ENCODE assay signal across 11 cellular contexts in genomic region chr6:100202417-100203194, GRCh38.
DNase-seq lines count a peak whose midpoint lies in the region; ATAC-seq, FAIRE-seq and TF ChIP-seq lines count a peak whose summit lies in the region.
"Had no signal": no experiment of that assay in that cellular context is flagged by ENCODE, and none has a peak within 500 bp of the region (broad histone marks: within the 10 kb centered on the region; RNA-seq: fewer than 3 reads in every experiment).

No MANE protein-coding gene starts in this region.

- H3K9me3 ChIP-seq in endothelial cell of umbilical vein (replicated peaks; ENCODE audit: control insufficient read depth, insufficient read depth, low read length) = no peaks in the 10 kb centered on the region

- H2AFZ ChIP-seq in endothelial cell of umbilical vein (ENCODE audit: low read depth, low read length) = peak overlapping the region; percentile 33

- CTCF ChIA-PET in endothelial cell of umbilical vein (lab: Charles Lee) = interaction anchor here (1.2 kb wide), 2 partner anchors 9 to 29 kb away, joined by 3 read pairs; no protein-coding TSS in a partner anchor

- intact Hi-C loops in endothelial cell of umbilical vein (cut with micrococcal nuclease) = no loop called here

- H4K20me1 ChIP-seq in endothelial cell of umbilical vein (replicated peaks; ENCODE audit: control insufficient read depth, extremely low read depth, insufficient read depth, low read length) = no peaks in the 10 kb centered on the region

- H3K4me1 ChIP-seq in endothelial cell of umbilical vein (ENCODE audit: control insufficient read depth, extremely low read depth, insufficient read depth, low read length) = peaks cover 2% of the 10 kb centered on the region

- H3K27ac ChIP-seq in endothelial cell of umbilical vein (ENCODE audit: insufficient read depth, low read depth, low read length) = no peak overlapping the region

- no peak for TF ChIP-seq POLR2A in endothelial cell of umbilical vein (IDR thresholded peaks at IDR 0.05; ENCODE audit: low read depth, low read length)

- no peaks in the 10 kb centered on the region for H3K36me3 ChIP-seq in endothelial cell of umbilical vein (ENCODE audit: control insufficient read depth in 2 of 2, extremely low read depth in 1 of 2, insufficient read depth in 2 of 2, low read length in 2 of 2)

- no peaks in the 10 kb centered on the region for H3K27me3 ChIP-seq in endothelial cell of umbilical vein (ENCODE audit: control insufficient read depth in 2 of 2, insufficient read depth in 2 of 2, low read length in 2 of 2)

- no peaks in the 10 kb centered on the region for H3K79me2 ChIP-seq in endothelial cell of umbilical vein (ENCODE audit: control insufficient read depth, insufficient read depth, low read length)

- H3K4me2 ChIP-seq in endothelial cell of umbilical vein (ENCODE audit: insufficient read depth, low read length) = no peak overlapping the region

- H3K9me1 ChIP-seq in endothelial cell of umbilical vein (replicated peaks; ENCODE audit: control insufficient read depth, extremely low read depth, insufficient read depth, low read length) = no peaks in the 10 kb centered on the region

- ATAC-seq in HG02798 (IDR thresholded peaks at IDR 0.05; ENCODE audit: poor library complexity, unreplicated experiment) (no peak), HG03565 (IDR thresholded peaks at IDR 0.05; ENCODE audit: unreplicated experiment) (no peak), GM18907 (IDR thresholded peaks at IDR 0.05; ENCODE audit: unreplicated experiment) (no peak)

- POLR2A ChIA-PET in endothelial cell of umbilical vein (lab: Charles Lee) = no interaction called here

- no TSS peak for BruUV-seq in endothelial cell of umbilical vein (replicated peaks; lab: Mats Ljungman, UMichigan)

- TF ChIP-seq CTCF in endothelial cell of umbilical vein (IDR thresholded peaks at IDR 0.05; ENCODE audit: extremely low read depth in 1 of 2, insufficient read depth in 1 of 2, low read depth in 1 of 2, low read length in 2 of 2) = no peak

- no peak for FAIRE-seq in endothelial cell of umbilical vein (lab: Jason Lieb, UNC)
- FAIRE-seq: endometrium, TTC549 had no signal

- DNase-seq in GM03348 (ENCODE audit: low spot score) (peak; percentile 81), NOMO-1 (lab: John Stamatoyannopoulos, UW; ENCODE audit: unreplicated experiment in 2 of 2) (peak; percentile 44 to 64), endothelial cell of umbilical vein (ENCODE audit: low read depth, low spot score) (peak; percentile 11), renal cortical epithelial cell (ENCODE audit: low read depth) (peak; percentile 99), medulla oblongata (ENCODE audit: extremely low spot score) (no peak)
- DNase-seq: NCI-H2107 had no signal

- dilution Hi-C loops in endothelial cell of umbilical vein (cut with MboI; ENCODE audit: extremely low pct_ligation_motif_present, low sequenced_read_pairs) = no loop called here

- H3K4me3 ChIP-seq in endothelial cell of umbilical vein (replicated peaks in 1 of 3; ENCODE audit: insufficient read depth in 1 of 3, low read depth in 1 of 3, low read length in 3 of 3) = no peak overlapping the region

- no peak overlapping the region for H3K9ac ChIP-seq in endothelial cell of umbilical vein (replicated peaks; ENCODE audit: extremely low read depth, insufficient read depth, low read length)

TF ChIP-seq in endothelial cell of umbilical vein, 7 proteins besides CTCF, POLR2A, EP300 and RAD21:
- TF ChIP-seq EZH2 (IDR thresholded peaks at IDR 0.05; ENCODE audit: borderline replicate concordance, low read depth, low read length, severe bottlenecking) (no peak), POLR2AphosphoS5 (IDR thresholded peaks at IDR 0.05; ENCODE audit: insufficient read depth, low read depth, low read length) (no peak), JUN (IDR thresholded peaks at IDR 0.05; ENCODE audit: borderline replicate concordance, insufficient read depth, insufficient read length, low read depth) (no peak), FOS (IDR thresholded peaks at IDR 0.05; ENCODE audit: borderline replicate concordance, insufficient read depth, low read length) (peak; percentile 51), MAX (IDR thresholded peaks at IDR 0.05; ENCODE audit: insufficient read depth, insufficient read length) (no peak), GATA2 (IDR thresholded peaks at IDR 0.05; ENCODE audit: insufficient read depth, insufficient read length, low read depth, low read length) (no peak), MYC (IDR thresholded peaks at IDR 0.05; ENCODE audit: low read depth, low read length) (no peak)
